In genomic region chr6:31548423-31548873, GRCh38 we compare ENCODE assay signal across 2 cellular contexts.
TF ChIP-seq lines count a peak whose summit lies in the region.

No MANE protein-coding gene starts in this region.

TF ChIP-seq in SK-N-SH, 30 proteins besides CTCF, POLR2A, EP300 and RAD21 (continued from another document):
- TF ChIP-seq RCOR1 (IDR thresholded peaks at IDR 0.05; ENCODE audit: low read length) (no peak), FOSL2 (IDR thresholded peaks at IDR 0.05; ENCODE audit: borderline replicate concordance, low read depth) (no peak), JUND (IDR thresholded peaks at IDR 0.05) (no peak), MAX (IDR thresholded peaks at IDR 0.05; ENCODE audit: low read depth) (no peak; the same call in 1 of the 2 replicates), CHD2 (IDR thresholded peaks at IDR 0.05; ENCODE audit: low read length, partially characterized antibody) (no peak), RFX5 (IDR thresholded peaks at IDR 0.05; ENCODE audit: low read length) (no peak), RXRA (IDR thresholded peaks at IDR 0.05; ENCODE audit: borderline replicate concordance, low read depth) (no peak), YY1 (IDR thresholded peaks at IDR 0.05; ENCODE audit: low read depth) (no peak), GABPA (IDR thresholded peaks at IDR 0.05; ENCODE audit: low read depth) (no peak; the same call in 1 of the 2 replicates), IRF3 (IDR thresholded peaks at IDR 0.05; ENCODE audit: low read depth, low read length) (no peak), FOXJ3 (CRISPR knock-in tag; IDR thresholded peaks at IDR 0.05) (no peak)
- TF ChIP-seq, protein P1, sequence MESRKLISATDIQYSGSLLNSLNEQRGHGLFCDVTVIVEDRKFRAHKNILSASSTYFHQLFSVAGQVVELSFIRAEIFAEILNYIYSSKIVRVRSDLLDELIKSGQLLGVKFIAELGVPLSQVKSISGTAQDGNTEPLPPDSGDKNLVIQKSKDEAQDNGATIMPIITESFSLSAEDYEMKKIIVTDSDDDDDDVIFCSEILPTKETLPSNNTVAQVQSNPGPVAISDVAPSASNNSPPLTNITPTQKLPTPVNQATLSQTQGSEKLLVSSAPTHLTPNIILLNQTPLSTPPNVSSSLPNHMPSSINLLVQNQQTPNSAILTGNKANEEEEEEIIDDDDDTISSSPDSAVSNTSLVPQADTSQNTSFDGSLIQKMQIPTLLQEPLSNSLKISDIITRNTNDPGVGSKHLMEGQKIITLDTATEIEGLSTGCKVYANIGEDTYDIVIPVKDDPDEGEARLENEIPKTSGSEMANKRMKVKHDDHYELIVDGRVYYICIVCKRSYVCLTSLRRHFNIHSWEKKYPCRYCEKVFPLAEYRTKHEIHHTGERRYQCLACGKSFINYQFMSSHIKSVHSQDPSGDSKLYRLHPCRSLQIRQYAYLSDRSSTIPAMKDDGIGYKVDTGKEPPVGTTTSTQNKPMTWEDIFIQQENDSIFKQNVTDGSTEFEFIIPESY (IDR thresholded peaks at IDR 0.05; ENCODE audit: borderline replicate concordance, low read depth): no peak
- TF ChIP-seq, protein P2, sequence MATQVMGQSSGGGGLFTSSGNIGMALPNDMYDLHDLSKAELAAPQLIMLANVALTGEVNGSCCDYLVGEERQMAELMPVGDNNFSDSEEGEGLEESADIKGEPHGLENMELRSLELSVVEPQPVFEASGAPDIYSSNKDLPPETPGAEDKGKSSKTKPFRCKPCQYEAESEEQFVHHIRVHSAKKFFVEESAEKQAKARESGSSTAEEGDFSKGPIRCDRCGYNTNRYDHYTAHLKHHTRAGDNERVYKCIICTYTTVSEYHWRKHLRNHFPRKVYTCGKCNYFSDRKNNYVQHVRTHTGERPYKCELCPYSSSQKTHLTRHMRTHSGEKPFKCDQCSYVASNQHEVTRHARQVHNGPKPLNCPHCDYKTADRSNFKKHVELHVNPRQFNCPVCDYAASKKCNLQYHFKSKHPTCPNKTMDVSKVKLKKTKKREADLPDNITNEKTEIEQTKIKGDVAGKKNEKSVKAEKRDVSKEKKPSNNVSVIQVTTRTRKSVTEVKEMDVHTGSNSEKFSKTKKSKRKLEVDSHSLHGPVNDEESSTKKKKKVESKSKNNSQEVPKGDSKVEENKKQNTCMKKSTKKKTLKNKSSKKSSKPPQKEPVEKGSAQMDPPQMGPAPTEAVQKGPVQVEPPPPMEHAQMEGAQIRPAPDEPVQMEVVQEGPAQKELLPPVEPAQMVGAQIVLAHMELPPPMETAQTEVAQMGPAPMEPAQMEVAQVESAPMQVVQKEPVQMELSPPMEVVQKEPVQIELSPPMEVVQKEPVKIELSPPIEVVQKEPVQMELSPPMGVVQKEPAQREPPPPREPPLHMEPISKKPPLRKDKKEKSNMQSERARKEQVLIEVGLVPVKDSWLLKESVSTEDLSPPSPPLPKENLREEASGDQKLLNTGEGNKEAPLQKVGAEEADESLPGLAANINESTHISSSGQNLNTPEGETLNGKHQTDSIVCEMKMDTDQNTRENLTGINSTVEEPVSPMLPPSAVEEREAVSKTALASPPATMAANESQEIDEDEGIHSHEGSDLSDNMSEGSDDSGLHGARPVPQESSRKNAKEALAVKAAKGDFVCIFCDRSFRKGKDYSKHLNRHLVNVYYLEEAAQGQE (IDR thresholded peaks at IDR 0.05; ENCODE audit: low read depth, low read length): no peak
TF ChIP-seq in SK-N-SH: peak in this region for 0.

TF ChIP-seq in SK-N-SH treated with all-trans-retinoic acid at 6 μM for 48 hours, 23 proteins besides CTCF, POLR2A, EP300 and RAD21 (continued from another document):
- TF ChIP-seq CSRNP3 (CRISPR knock-in tag; IDR thresholded peaks at IDR 0.05): no peak
- TF ChIP-seq OSR1 (CRISPR knock-in tag; IDR thresholded peaks at IDR 0.05): no peak
- TF ChIP-seq TOX (CRISPR knock-in tag; IDR thresholded peaks at IDR 0.05; ENCODE audit: borderline replicate concordance): no peak
- TF ChIP-seq ZNF8 (CRISPR knock-in tag; IDR thresholded peaks at IDR 0.05): no peak
- TF ChIP-seq ZFP30 (CRISPR knock-in tag; IDR thresholded peaks at IDR 0.05): no peak
- no peak for TF ChIP-seq ZFP3 (CRISPR knock-in tag; IDR thresholded peaks at IDR 0.05)
